Comparison of ENCODE assay signal across 29 cellular contexts in the genomic region with DNA sequence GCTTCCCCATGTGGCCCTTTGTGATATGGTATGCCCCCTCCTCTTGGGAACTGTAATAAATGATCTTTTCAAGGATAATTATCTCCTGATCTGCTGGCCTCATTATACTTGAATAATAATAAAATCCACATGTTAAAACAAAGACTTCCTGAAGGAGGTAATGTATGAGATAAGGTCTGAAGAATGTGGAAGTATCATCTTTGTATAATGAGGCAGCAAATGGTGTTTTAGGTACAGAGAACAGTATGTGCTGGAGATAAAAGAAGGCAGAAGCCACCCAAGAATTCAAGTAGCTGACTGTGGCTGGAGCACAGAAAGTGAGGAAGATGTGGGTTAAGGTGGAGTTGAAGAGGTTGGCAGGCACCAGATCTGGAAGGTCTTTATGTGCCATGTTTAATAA.
"Had no signal": no experiment of that assay in that cellular context is flagged by ENCODE, and none has a peak within 500 bp of the region (broad histone marks: within the 10 kb centered on the region; RNA-seq: fewer than 3 reads in every experiment).

No MANE protein-coding gene starts in this region.

- ATAC-seq: heart left ventricle; left cardiac atrium; left ventricle myocardium superior; naive thymus-derived CD4-positive, alpha-beta T cell; right lobe of liver; stimulated activated memory B cell treated with anti-CD40 and anti-IgM and Interleukin-4, amounts not matched to agents 10 μg/mL and 1 μg/mL and 100 μg/mL, for 72 hours; T-cell had no signal

- H3K4me3 ChIP-seq: heart left ventricle, ovary, right lobe of liver, skin epidermis, stomach, thyroid gland, upper lobe of left lung, vagina had no signal

- FAIRE-seq: colon had no signal

- H3K4me1 ChIP-seq: heart left ventricle, right lobe of liver, stomach, thyroid gland, upper lobe of left lung, vagina had no signal

- H3K9me3 ChIP-seq: heart left ventricle, ovary, right lobe of liver, stomach, thyroid gland, upper lobe of left lung, vagina had no signal

- H3K27ac ChIP-seq: heart left ventricle, ovary, right lobe of liver, stomach, thyroid gland, upper lobe of left lung, vagina, VCaP had no signal

- DNase-seq: activated CD4-positive, alpha-beta T cell treated with anti-CD3 and anti-CD28 coated beads for 4 hours; activated CD4-positive, alpha-beta T cell treated with anti-CD3 and anti-CD28 coated beads, Interleukin-2, amount 50 U/mL, for 4 hours; activated CD8-positive, alpha-beta memory T cell treated with anti-CD3 and anti-CD28 coated beads, Interleukin-2, amount 50 U/mL, for 4 hours; activated gamma-delta T cell; activated naive CD4-positive, alpha-beta T cell treated with anti-CD3 and anti-CD28 coated beads, Interleukin-2, amount 10 ng/mL, durations not matched to agents 7 days and 5 days; activated naive CD8-positive, alpha-beta T cell treated with anti-CD3 and anti-CD28 coated beads, Interleukin-2, amount 10 ng/mL, durations not matched to agents 7 days and 5 days; activated T-cell treated with anti-CD3 and anti-CD28 coated beads, Interleukin-2, amount 50 U/mL, for 24 hours; amniotic stem cell; dermis blood vessel endothelial cell; effector CD4-positive, alpha-beta T cell; erythroblast; heart left ventricle; left cardiac atrium; left ventricle myocardium superior; midbrain; naive thymus-derived CD4-positive, alpha-beta T cell; ovary; right lobe of liver; stimulated activated CD4-positive, alpha-beta T cell treated with anti-CD3 and anti-CD28 coated beads, Interleukin-4, amount 100 ng/mL, for 4 hours; stimulated activated CD8-positive, alpha-beta memory T cell treated with anti-CD3 and anti-CD28 coated beads, Interleukin-4, amount 100 ng/mL, for 48 hours; stomach; T-cell; thyroid gland; upper lobe of left lung had no signal

- H3K27me3 ChIP-seq: heart left ventricle, ovary, right lobe of liver, thyroid gland, upper lobe of left lung, vagina had no signal

- H3K36me3 ChIP-seq: heart left ventricle, ovary, right lobe of liver, stomach, thyroid gland, upper lobe of left lung, vagina had no signal
